8 cellular contexts compared by ENCODE assay signal in genomic region chr9:120710110-120710981, GRCh38. TPM values are rescaled to one million over a fixed set of nuclear protein-coding genes. Genes with fewer than 3 reads are reported as not detected.
DNase-seq lines count a peak whose midpoint lies in the region; ATAC-seq and FAIRE-seq lines count a peak whose summit lies in the region.

No MANE protein-coding gene starts in this region.

- CTCF ChIA-PET in activated CD8-positive, alpha-beta memory T cell treated with anti-CD3 and anti-CD28 coated beads, Interleukin-2, amount 10 ng/mL, durations not matched to agents 7 days and 5 days (lab: Charles Lee) = interaction anchor here (0.6 to 1.6 kb wide), 5 partner anchors 23 to 503 kb away, joined by 3 to 4 read pairs (median 3); no protein-coding TSS in a partner anchor

- H3K18ac ChIP-seq in mesendoderm (ENCODE audit: low read length) = no peak overlapping the region

- no peak overlapping the region for H2BK15ac ChIP-seq in mesendoderm (replicated peaks; ENCODE audit: low read depth)

- peak; percentile 39 for FAIRE-seq in RCC 7860 (lab: Jason Lieb, UNC)

- H3K27ac Mint-ChIP-seq in activated CD8-positive, alpha-beta memory T cell treated with anti-CD3 and anti-CD28 coated beads, Interleukin-2, amount 10 ng/mL, durations not matched to agents 7 days and 5 days = peak overlapping the region; percentile 72

- H3K79me2 ChIP-seq in mesendoderm (ENCODE audit: control insufficient read depth, insufficient read depth, low read length) = no peaks in the 10 kb centered on the region

- peaks cover 36% of the 10 kb centered on the region for H3K4me1 Mint-ChIP-seq in activated CD8-positive, alpha-beta memory T cell treated with anti-CD3 and anti-CD28 coated beads, Interleukin-2, amount 10 ng/mL, durations not matched to agents 7 days and 5 days

- H3K4me1 ChIP-seq in mononuclear cell (ENCODE audit: insufficient read depth, low read length) (peaks cover 73% of the 10 kb centered on the region), mesendoderm (ENCODE audit: control insufficient read depth, low read depth, low read length) (no peaks in the 10 kb centered on the region)

- no peaks in the 10 kb centered on the region for H3K36me3 Mint-ChIP-seq in activated CD8-positive, alpha-beta memory T cell treated with anti-CD3 and anti-CD28 coated beads, Interleukin-2, amount 10 ng/mL, durations not matched to agents 7 days and 5 days

- H3K4me3 ChIP-seq in mononuclear cell (ENCODE audit: low read length) (peak overlapping the region; percentile 84), mesendoderm (ENCODE audit: low read length) (no peak overlapping the region)

- no peak overlapping the region for H2BK5ac ChIP-seq in mesendoderm (ENCODE audit: low read length)

- DNase-seq in activated CD8-positive, alpha-beta memory T cell treated with anti-CD3 and anti-CD28 coated beads, Interleukin-2, amount 10 ng/mL, durations not matched to agents 7 days and 5 days = peak; percentile 59
- DNase-seq in activated CD8-positive, alpha-beta memory T cell treated with anti-CD3 and anti-CD28 coated beads for 24 hours = no peak
- DNase-seq in RCC 7860 (ENCODE audit: low spot score) (peak; percentile 54), mesendoderm (no peak), NCI-H146 (lab: John Stamatoyannopoulos, UW) (no peak), mesenteric fat pad (ENCODE audit: low spot score) (no peak)
- DNase-seq in central memory CD4-positive, alpha-beta T cell = peak; percentile 59

- ATAC-seq in activated CD8-positive, alpha-beta memory T cell treated with anti-CD3 and anti-CD28 coated beads, Interleukin-2, amount 10 ng/mL, durations not matched to agents 7 days and 5 days = no peak

- H3K27me3 Mint-ChIP-seq in activated CD8-positive, alpha-beta memory T cell treated with anti-CD3 and anti-CD28 coated beads, Interleukin-2, amount 10 ng/mL, durations not matched to agents 7 days and 5 days = no peaks in the 10 kb centered on the region

- no peak overlapping the region for H4K5ac ChIP-seq in mesendoderm (ENCODE audit: low read length)

- H4K8ac ChIP-seq in mesendoderm (ENCODE audit: low read depth, low read length) = no peak overlapping the region

- H3K27me3 ChIP-seq in mononuclear cell (ENCODE audit: insufficient read depth, low read length) (no peaks in the 10 kb centered on the region), mesendoderm (ENCODE audit: insufficient read depth, low read length, poor library complexity) (peaks cover 5% of the 10 kb centered on the region)

- H3K27ac ChIP-seq in mesendoderm (ENCODE audit: low read depth, low read length) = no peak overlapping the region

- H2AK5ac ChIP-seq in mesendoderm (ENCODE audit: low read length) = no peak overlapping the region

- WGBS in mesendoderm (ENCODE audit: extremely low coverage, insufficient coverage, low lambda C conversion rate) = no CpG with 5 or more reads among the region's 10 CpGs

- H2BK120ac ChIP-seq in mesendoderm (ENCODE audit: low read depth, low read length) = no peak overlapping the region

- H3K9me3 Mint-ChIP-seq in activated CD8-positive, alpha-beta memory T cell treated with anti-CD3 and anti-CD28 coated beads, Interleukin-2, amount 10 ng/mL, durations not matched to agents 7 days and 5 days (ENCODE audit: low read depth) = no peaks in the 10 kb centered on the region

- H3K23ac ChIP-seq in mesendoderm (ENCODE audit: low read length) = no peak overlapping the region

- H3K79me1 ChIP-seq in mesendoderm (ENCODE audit: low read length) = no peaks in the 10 kb centered on the region

- H3K4ac ChIP-seq in mesendoderm (ENCODE audit: low read depth, low read length) = no peak overlapping the region

- peak overlapping the region; percentile 73 for H3K4me3 Mint-ChIP-seq in activated CD8-positive, alpha-beta memory T cell treated with anti-CD3 and anti-CD28 coated beads, Interleukin-2, amount 10 ng/mL, durations not matched to agents 7 days and 5 days

- H3K56ac ChIP-seq in mesendoderm (ENCODE audit: low read length) = no peak overlapping the region

- no peaks in the 10 kb centered on the region for H3K9me3 ChIP-seq in mononuclear cell (ENCODE audit: low read depth, low read length)

- H3K36me3 ChIP-seq in mesendoderm (ENCODE audit: control insufficient read depth, insufficient read depth, low read length) = no peaks in the 10 kb centered on the region

- H3K9ac ChIP-seq in mesendoderm (ENCODE audit: low read length) = no peak overlapping the region

- no peak overlapping the region for H3K4me2 ChIP-seq in mesendoderm (ENCODE audit: low read length)

RNA-seq across cellular contexts. Expression of gene MEGF9, which starts 3.9 kb away (rescaled TPM):
- 1 to 10 TPM; 6.4 to 6.7 TPM for total RNA-seq in activated CD8-positive, alpha-beta memory T cell treated with anti-CD3 and anti-CD28 coated beads, Interleukin-2, amount 10 ng/mL, durations not matched to agents 7 days and 5 days
- total RNA-seq in mononuclear cell = 13.4 TPM
- 1.4 TPM for polyA plus RNA-seq in mesendoderm (2013, experiment 1 of 2)
- polyA plus RNA-seq in mesendoderm (2013, experiment 2 of 2) = 1.4 TPM
- 24.5 TPM for total RNA-seq in mesenteric fat pad

Comparison
In these comparisons a context has a peak if more than half of its experiments do, and no peak if none do; other contexts are left out.
1. DNase-seq: peak in activated CD8-positive, alpha-beta memory T cell treated with anti-CD3 and anti-CD28 coated beads, Interleukin-2, amount 10 ng/mL, durations not matched to agents 7 days and 5 days (single experiment), RCC 7860 (single experiment) and central memory CD4-positive, alpha-beta T cell (single experiment); none in activated CD8-positive, alpha-beta memory T cell treated with anti-CD3 and anti-CD28 coated beads for 24 hours (single experiment), mesendoderm (single experiment), NCI-H146 (single experiment) and mesenteric fat pad (single experiment).